Comparison of ENCODE assay signal across 1 cellular context in the genomic region with DNA sequence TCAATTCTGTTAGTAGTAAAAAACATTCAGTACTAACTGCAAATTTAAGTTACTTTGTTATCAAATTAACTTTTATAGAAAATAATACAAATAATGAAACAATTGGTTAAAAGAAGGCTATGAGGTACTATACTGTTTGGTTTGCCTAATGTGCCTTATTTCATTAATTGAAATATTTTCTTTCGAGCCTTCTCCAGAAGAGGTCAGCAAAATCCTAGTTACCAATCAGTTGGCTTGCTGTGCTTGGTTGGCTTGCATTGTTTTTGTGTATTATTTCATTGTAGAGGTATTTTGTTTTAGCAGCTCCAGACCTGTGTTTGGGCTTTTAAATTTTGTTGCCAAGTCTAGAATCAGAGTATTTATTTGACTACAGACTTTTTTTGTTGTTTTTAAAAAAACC.
TF ChIP-seq lines count a peak whose summit lies in the region.

No MANE protein-coding gene starts in this region.

TF ChIP-seq in WTC11, 78 proteins besides CTCF, POLR2A, EP300 and RAD21 (continued from another document):
- TF ChIP-seq, protein P1, sequence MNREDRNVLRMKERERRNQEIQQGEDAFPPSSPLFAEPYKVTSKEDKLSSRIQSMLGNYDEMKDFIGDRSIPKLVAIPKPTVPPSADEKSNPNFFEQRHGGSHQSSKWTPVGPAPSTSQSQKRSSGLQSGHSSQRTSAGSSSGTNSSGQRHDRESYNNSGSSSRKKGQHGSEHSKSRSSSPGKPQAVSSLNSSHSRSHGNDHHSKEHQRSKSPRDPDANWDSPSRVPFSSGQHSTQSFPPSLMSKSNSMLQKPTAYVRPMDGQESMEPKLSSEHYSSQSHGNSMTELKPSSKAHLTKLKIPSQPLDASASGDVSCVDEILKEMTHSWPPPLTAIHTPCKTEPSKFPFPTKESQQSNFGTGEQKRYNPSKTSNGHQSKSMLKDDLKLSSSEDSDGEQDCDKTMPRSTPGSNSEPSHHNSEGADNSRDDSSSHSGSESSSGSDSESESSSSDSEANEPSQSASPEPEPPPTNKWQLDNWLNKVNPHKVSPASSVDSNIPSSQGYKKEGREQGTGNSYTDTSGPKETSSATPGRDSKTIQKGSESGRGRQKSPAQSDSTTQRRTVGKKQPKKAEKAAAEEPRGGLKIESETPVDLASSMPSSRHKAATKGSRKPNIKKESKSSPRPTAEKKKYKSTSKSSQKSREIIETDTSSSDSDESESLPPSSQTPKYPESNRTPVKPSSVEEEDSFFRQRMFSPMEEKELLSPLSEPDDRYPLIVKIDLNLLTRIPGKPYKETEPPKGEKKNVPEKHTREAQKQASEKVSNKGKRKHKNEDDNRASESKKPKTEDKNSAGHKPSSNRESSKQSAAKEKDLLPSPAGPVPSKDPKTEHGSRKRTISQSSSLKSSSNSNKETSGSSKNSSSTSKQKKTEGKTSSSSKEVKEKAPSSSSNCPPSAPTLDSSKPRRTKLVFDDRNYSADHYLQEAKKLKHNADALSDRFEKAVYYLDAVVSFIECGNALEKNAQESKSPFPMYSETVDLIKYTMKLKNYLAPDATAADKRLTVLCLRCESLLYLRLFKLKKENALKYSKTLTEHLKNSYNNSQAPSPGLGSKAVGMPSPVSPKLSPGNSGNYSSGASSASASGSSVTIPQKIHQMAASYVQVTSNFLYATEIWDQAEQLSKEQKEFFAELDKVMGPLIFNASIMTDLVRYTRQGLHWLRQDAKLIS (CRISPR knock-in tag; IDR thresholded peaks at IDR 0.05; ENCODE audit: borderline replicate concordance), result no peak
- no peak for TF ChIP-seq GTF2I (CRISPR knock-in tag; conservative IDR thresholded peaks at IDR 0.05)
- TF ChIP-seq FOXJ3 (CRISPR knock-in tag; IDR thresholded peaks at IDR 0.05; ENCODE audit: borderline replicate concordance), result no peak
- TF ChIP-seq, protein P2, sequence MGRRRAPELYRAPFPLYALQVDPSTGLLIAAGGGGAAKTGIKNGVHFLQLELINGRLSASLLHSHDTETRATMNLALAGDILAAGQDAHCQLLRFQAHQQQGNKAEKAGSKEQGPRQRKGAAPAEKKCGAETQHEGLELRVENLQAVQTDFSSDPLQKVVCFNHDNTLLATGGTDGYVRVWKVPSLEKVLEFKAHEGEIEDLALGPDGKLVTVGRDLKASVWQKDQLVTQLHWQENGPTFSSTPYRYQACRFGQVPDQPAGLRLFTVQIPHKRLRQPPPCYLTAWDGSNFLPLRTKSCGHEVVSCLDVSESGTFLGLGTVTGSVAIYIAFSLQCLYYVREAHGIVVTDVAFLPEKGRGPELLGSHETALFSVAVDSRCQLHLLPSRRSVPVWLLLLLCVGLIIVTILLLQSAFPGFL (CRISPR knock-in tag; IDR thresholded peaks at IDR 0.05; ENCODE audit: borderline replicate concordance), result no peak
- no peak for TF ChIP-seq CBFB (CRISPR knock-in tag; IDR thresholded peaks at IDR 0.05; ENCODE audit: low read depth)
- TF ChIP-seq, protein P3, sequence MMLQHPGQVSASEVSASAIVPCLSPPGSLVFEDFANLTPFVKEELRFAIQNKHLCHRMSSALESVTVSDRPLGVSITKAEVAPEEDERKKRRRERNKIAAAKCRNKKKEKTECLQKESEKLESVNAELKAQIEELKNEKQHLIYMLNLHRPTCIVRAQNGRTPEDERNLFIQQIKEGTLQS (CRISPR knock-in tag; conservative IDR thresholded peaks at IDR 0.05), result no peak
- TF ChIP-seq, protein P4, sequence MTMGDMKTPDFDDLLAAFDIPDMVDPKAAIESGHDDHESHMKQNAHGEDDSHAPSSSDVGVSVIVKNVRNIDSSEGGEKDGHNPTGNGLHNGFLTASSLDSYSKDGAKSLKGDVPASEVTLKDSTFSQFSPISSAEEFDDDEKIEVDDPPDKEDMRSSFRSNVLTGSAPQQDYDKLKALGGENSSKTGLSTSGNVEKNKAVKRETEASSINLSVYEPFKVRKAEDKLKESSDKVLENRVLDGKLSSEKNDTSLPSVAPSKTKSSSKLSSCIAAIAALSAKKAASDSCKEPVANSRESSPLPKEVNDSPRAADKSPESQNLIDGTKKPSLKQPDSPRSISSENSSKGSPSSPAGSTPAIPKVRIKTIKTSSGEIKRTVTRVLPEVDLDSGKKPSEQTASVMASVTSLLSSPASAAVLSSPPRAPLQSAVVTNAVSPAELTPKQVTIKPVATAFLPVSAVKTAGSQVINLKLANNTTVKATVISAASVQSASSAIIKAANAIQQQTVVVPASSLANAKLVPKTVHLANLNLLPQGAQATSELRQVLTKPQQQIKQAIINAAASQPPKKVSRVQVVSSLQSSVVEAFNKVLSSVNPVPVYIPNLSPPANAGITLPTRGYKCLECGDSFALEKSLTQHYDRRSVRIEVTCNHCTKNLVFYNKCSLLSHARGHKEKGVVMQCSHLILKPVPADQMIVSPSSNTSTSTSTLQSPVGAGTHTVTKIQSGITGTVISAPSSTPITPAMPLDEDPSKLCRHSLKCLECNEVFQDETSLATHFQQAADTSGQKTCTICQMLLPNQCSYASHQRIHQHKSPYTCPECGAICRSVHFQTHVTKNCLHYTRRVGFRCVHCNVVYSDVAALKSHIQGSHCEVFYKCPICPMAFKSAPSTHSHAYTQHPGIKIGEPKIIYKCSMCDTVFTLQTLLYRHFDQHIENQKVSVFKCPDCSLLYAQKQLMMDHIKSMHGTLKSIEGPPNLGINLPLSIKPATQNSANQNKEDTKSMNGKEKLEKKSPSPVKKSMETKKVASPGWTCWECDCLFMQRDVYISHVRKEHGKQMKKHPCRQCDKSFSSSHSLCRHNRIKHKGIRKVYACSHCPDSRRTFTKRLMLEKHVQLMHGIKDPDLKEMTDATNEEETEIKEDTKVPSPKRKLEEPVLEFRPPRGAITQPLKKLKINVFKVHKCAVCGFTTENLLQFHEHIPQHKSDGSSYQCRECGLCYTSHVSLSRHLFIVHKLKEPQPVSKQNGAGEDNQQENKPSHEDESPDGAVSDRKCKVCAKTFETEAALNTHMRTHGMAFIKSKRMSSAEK (CRISPR knock-in tag; IDR thresholded peaks at IDR 0.05; ENCODE audit: borderline replicate concordance), result no peak
- no peak for TF ChIP-seq FOXP1 (CRISPR knock-in tag; IDR thresholded peaks at IDR 0.05; ENCODE audit: borderline replicate concordance)
- no peak for TF ChIP-seq ESRRA (CRISPR knock-in tag; IDR thresholded peaks at IDR 0.05; ENCODE audit: borderline replicate concordance)
- no peak for TF ChIP-seq MXD4 (CRISPR knock-in tag; IDR thresholded peaks at IDR 0.05; ENCODE audit: borderline replicate concordance)
